ENCODE assay signal across 1 cellular context in the genomic region with DNA sequence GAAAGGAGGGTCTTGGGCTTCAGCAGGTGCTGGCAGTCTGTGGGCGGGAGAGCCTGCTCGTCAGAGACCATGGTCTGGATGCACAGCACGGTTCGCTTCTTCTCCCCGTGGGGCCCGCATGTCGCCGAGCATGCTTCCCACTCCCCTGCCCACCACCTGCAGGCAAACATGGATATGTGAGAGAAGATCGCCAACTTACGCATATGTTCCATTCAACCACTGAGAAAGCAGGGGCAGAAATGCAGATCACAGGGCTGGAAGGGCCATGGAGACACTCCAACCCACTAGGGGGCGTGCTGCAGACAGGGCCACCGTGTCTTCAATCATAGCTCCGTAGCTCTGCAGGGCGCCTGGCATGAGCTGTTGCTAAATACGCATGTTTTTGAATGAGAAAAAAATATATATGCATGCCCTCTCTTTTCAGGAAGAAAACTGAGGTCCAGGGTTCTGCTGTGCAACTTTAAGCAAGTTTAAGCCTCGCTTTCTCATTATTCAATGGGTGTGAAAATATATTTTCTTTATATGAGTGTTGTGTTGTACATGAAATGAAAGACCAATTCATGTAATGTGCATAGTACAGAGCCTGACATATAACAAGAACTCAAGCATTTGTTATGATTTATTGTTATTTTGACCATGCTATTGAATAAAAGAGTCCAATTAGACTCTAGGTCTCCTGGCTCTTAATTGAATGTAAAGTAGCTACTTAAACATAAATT.
TF ChIP-seq lines count a peak whose summit lies in the region.

No MANE protein-coding gene starts in this region.

TF ChIP-seq in liver, 16 proteins besides CTCF, POLR2A, EP300 and RAD21 (continued from another document):
- TF ChIP-seq, protein P1, sequence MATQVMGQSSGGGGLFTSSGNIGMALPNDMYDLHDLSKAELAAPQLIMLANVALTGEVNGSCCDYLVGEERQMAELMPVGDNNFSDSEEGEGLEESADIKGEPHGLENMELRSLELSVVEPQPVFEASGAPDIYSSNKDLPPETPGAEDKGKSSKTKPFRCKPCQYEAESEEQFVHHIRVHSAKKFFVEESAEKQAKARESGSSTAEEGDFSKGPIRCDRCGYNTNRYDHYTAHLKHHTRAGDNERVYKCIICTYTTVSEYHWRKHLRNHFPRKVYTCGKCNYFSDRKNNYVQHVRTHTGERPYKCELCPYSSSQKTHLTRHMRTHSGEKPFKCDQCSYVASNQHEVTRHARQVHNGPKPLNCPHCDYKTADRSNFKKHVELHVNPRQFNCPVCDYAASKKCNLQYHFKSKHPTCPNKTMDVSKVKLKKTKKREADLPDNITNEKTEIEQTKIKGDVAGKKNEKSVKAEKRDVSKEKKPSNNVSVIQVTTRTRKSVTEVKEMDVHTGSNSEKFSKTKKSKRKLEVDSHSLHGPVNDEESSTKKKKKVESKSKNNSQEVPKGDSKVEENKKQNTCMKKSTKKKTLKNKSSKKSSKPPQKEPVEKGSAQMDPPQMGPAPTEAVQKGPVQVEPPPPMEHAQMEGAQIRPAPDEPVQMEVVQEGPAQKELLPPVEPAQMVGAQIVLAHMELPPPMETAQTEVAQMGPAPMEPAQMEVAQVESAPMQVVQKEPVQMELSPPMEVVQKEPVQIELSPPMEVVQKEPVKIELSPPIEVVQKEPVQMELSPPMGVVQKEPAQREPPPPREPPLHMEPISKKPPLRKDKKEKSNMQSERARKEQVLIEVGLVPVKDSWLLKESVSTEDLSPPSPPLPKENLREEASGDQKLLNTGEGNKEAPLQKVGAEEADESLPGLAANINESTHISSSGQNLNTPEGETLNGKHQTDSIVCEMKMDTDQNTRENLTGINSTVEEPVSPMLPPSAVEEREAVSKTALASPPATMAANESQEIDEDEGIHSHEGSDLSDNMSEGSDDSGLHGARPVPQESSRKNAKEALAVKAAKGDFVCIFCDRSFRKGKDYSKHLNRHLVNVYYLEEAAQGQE (IDR thresholded peaks at IDR 0.05) = no peak
- TF ChIP-seq HNF4G (IDR thresholded peaks at IDR 0.05) = no peak
- no peak for TF ChIP-seq EGR1 (IDR thresholded peaks at IDR 0.05; ENCODE audit: low read depth in 2 of 2)
